ENCODE assay signal across 9 cellular contexts in the genomic region with DNA sequence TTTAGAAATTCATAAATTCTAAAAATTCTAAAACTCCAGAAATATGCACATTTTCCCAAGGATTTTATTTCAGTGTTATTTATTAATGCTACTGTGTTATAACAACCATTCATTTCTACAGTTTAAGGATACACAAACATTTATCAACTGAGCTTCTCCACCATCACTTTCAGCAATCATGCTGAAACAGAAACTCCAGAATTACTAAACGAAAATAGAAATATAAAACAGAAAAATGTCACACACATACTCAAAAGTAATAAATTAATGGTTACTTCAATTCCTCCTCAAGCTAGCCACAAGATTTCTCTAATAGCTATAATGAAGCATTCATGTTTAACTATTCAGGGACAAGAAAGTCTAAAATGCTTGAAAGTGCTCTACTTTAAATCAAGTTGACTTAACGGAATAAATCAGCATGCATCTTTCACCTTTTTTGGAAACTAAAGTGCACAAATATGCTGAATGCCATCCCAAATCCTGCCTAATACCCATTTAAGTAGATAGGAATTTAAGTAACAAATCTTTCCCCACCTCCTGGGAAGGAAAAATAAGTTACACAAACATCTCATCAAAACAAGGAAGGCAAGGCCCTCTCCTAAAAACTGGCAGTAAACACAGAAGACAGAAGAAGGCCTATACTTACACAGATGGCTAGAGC. TPM values are rescaled to one million over a fixed set of nuclear protein-coding genes. Genes with fewer than 3 reads are reported as not detected.
DNase-seq lines count a peak whose midpoint lies in the region; ATAC-seq and TF ChIP-seq lines count a peak whose summit lies in the region.
"Had no signal": no experiment of that assay in that cellular context is flagged by ENCODE, and none has a peak within 500 bp of the region (broad histone marks: within the 10 kb centered on the region; RNA-seq: fewer than 3 reads in every experiment).

No MANE protein-coding gene starts in this region.

- H3K9me3 Mint-ChIP-seq in CD14-positive monocyte, result peaks cover 0 to 13% (median 5%) of the 10 kb centered on the region in 7 donors

- H3K36me3 ChIP-seq in muscle layer of colon (ENCODE audit: insufficient read depth, low read length), result no peaks in the 10 kb centered on the region
- no peaks in the 10 kb centered on the region for H3K36me3 ChIP-seq in effector memory CD4-positive, alpha-beta T cell (ENCODE audit: control insufficient read depth, insufficient read depth, low read length)

- intact Hi-C loops in CD14-positive monocyte (cut with micrococcal nuclease), result no loop called here

- peak overlapping the region; percentile 22 to 83 for H3K4me3 ChIP-seq in muscle layer of colon (ENCODE audit: low read depth in 1 of 2, low read length in 2 of 2)
- no peak overlapping the region for H3K4me3 ChIP-seq in effector memory CD4-positive, alpha-beta T cell (ENCODE audit: insufficient read depth, low read depth, low read length, poor library complexity, severe bottlenecking)

- in situ Hi-C loops in GM13977 (cut with MboI; ENCODE audit: low pct_unique_long_range_greater_than_20kb, low sequenced_read_pairs, unreplicated experiment), result no loop called here

- H3K27ac Mint-ChIP-seq in CD14-positive monocyte, result peak overlapping the region in 4 of 7 donors; percentile 26 to 75 (median 66)

- peaks cover 25% of the 10 kb centered on the region for H3K4me1 Mint-ChIP-seq in CD14-positive monocyte
- H3K4me1 Mint-ChIP-seq: central memory CD8-positive, alpha-beta T cell had no signal

- H3K27ac ChIP-seq in muscle layer of colon (ENCODE audit: low read depth, low read length), result peak overlapping the region; percentile 70
- H3K27ac ChIP-seq in effector memory CD4-positive, alpha-beta T cell (ENCODE audit: insufficient read depth, low read length, poor library complexity, severe bottlenecking), result no peak overlapping the region

- DNase-seq in CD14-positive monocyte (ENCODE audit: low spot score) (no peak), dedifferentiated amniotic fluid mesenchymal stem cell (ENCODE audit: extremely low spot score) (peak; percentile 30), GM13977 (ENCODE audit: low spot score) (no peak)
- DNase-seq in activated CD4-positive, alpha-beta T cell treated with anti-CD3 and anti-CD28 coated beads for 1 hour, result no peak
- DNase-seq in effector memory CD4-positive, alpha-beta T cell, result no peak
- DNase-seq in effector CD4-positive, alpha-beta T cell, result no peak

- H3K4me3 Mint-ChIP-seq in CD14-positive monocyte, result peak overlapping the region; percentile 73 to 90
- H3K4me3 Mint-ChIP-seq: central memory CD8-positive, alpha-beta T cell had no signal

- no peaks in the 10 kb centered on the region for H3K36me3 Mint-ChIP-seq in CD14-positive monocyte

- TF ChIP-seq CTCF in CD14-positive monocyte (IDR thresholded peaks at IDR 0.05), result no peak
- no peak for TF ChIP-seq CTCF in GM13977 (IDR thresholded peaks at IDR 0.05; ENCODE audit: extremely low read depth, insufficient read depth, missing control alignments)

- H3K9ac ChIP-seq in muscle layer of colon (ENCODE audit: low read length), result peak overlapping the region; percentile 60

- ATAC-seq in HG02943 (IDR thresholded peaks at IDR 0.05; ENCODE audit: low read depth, unreplicated experiment), result peak; percentile 43

- H3K27me3 ChIP-seq in muscle layer of colon (ENCODE audit: control insufficient read depth in 1 of 2, insufficient read depth in 2 of 2, low read length in 2 of 2), result no peaks in the 10 kb centered on the region
- H3K27me3 ChIP-seq in effector memory CD4-positive, alpha-beta T cell (replicated peaks; ENCODE audit: control insufficient read depth, insufficient read depth, low read length, poor library complexity, severe bottlenecking), result no peaks in the 10 kb centered on the region

- no peaks in the 10 kb centered on the region for H3K9me3 ChIP-seq in muscle layer of colon (ENCODE audit: low read length)
- H3K9me3 ChIP-seq in effector memory CD4-positive, alpha-beta T cell (ENCODE audit: control insufficient read depth, low read length), result no peaks in the 10 kb centered on the region

- peaks cover 0 to 1% (median 0%) of the 10 kb centered on the region in 3 donors for H3K27me3 Mint-ChIP-seq in CD14-positive monocyte (ENCODE audit: low read depth in 3 of 3)

- H3K4me1 ChIP-seq in muscle layer of colon (ENCODE audit: insufficient read depth, low read length), result peaks cover 23% of the 10 kb centered on the region
- H3K4me1 ChIP-seq in effector memory CD4-positive, alpha-beta T cell (ENCODE audit: control insufficient read depth, insufficient read depth, low read length, poor library complexity, severe bottlenecking), result no peaks in the 10 kb centered on the region

RNA-seq across cellular contexts. Expression of gene FAM13A, which starts 0.6 kb away (rescaled TPM):
- polyA plus RNA-seq in CD14-positive monocyte, result 1 to 10 TPM; 5.3 to 6.5 TPM

RNA-seq across cellular contexts. Expression of gene TIGD2, which starts 54.9 kb away (rescaled TPM):
- 1 to 10 TPM; 2.1 to 2.4 TPM for polyA plus RNA-seq in CD14-positive monocyte
